1 cellular context compared by ENCODE assay signal in genomic region chr13:22793598-22794134, GRCh38.
TF ChIP-seq lines count a peak whose summit lies in the region.

No MANE protein-coding gene starts in this region.

TF ChIP-seq in HepG2, 621 proteins besides CTCF, POLR2A, EP300 and RAD21 (continued from another document and continues in another):
- TF ChIP-seq CEBPZ (IDR thresholded peaks at IDR 0.05; ENCODE audit: low read length) (no peak), DRAP1 (CRISPR knock-in tag; IDR thresholded peaks at IDR 0.05) (no peak), ZNF33A (CRISPR knock-in tag; IDR thresholded peaks at IDR 0.05; ENCODE audit: borderline replicate concordance) (no peak), ZBED4 (CRISPR knock-in tag; IDR thresholded peaks at IDR 0.05; ENCODE audit: borderline replicate concordance) (no peak), ZNF136 (CRISPR knock-in tag; IDR thresholded peaks at IDR 0.05; ENCODE audit: low read depth) (no peak), KIAA2018 (CRISPR knock-in tag; IDR thresholded peaks at IDR 0.05; ENCODE audit: borderline replicate concordance) (no peak), ZNF609 (CRISPR knock-in tag; IDR thresholded peaks at IDR 0.05; ENCODE audit: borderline replicate concordance) (peak; percentile 41; the same call in 1 of the 2 replicates), ZNF780A (CRISPR knock-in tag; IDR thresholded peaks at IDR 0.05) (no peak), HNRNPUL1 (IDR thresholded peaks at IDR 0.05; ENCODE audit: low read depth, low read length) (no peak), HMG20B (CRISPR knock-in tag; conservative IDR thresholded peaks at IDR 0.05) (peak; percentile 10; the same call in 1 of the 2 replicates), YEATS2 (CRISPR knock-in tag; IDR thresholded peaks at IDR 0.05; ENCODE audit: borderline replicate concordance) (no peak), AHR (CRISPR knock-in tag; IDR thresholded peaks at IDR 0.05) (peak; percentile 62; the same call in 1 of the 2 replicates), ZNF260 (CRISPR knock-in tag; IDR thresholded peaks at IDR 0.05; ENCODE audit: borderline replicate concordance, low read depth) (no peak), MXI1 (IDR thresholded peaks at IDR 0.05; ENCODE audit: borderline replicate concordance, low read depth, low read length) (no peak), KDM2A (CRISPR knock-in tag; IDR thresholded peaks at IDR 0.05; ENCODE audit: borderline replicate concordance, low read depth) (no peak), ZNF576 (CRISPR knock-in tag; IDR thresholded peaks at IDR 0.05) (no peak)
- TF ChIP-seq, protein P1, sequence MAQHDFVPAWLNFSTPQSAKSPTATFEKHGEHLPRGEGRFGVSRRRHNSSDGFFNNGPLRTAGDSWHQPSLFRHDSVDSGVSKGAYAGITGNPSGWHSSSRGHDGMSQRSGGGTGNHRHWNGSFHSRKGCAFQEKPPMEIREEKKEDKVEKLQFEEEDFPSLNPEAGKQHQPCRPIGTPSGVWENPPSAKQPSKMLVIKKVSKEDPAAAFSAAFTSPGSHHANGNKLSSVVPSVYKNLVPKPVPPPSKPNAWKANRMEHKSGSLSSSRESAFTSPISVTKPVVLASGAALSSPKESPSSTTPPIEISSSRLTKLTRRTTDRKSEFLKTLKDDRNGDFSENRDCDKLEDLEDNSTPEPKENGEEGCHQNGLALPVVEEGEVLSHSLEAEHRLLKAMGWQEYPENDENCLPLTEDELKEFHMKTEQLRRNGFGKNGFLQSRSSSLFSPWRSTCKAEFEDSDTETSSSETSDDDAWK (CRISPR knock-in tag; IDR thresholded peaks at IDR 0.05): no peak
- TF ChIP-seq, protein P2, sequence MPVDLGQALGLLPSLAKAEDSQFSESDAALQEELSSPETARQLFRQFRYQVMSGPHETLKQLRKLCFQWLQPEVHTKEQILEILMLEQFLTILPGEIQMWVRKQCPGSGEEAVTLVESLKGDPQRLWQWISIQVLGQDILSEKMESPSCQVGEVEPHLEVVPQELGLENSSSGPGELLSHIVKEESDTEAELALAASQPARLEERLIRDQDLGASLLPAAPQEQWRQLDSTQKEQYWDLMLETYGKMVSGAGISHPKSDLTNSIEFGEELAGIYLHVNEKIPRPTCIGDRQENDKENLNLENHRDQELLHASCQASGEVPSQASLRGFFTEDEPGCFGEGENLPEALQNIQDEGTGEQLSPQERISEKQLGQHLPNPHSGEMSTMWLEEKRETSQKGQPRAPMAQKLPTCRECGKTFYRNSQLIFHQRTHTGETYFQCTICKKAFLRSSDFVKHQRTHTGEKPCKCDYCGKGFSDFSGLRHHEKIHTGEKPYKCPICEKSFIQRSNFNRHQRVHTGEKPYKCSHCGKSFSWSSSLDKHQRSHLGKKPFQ (CRISPR knock-in tag; IDR thresholded peaks at IDR 0.05; ENCODE audit: insufficient replicate concordance): no peak
- TF ChIP-seq, protein P3, sequence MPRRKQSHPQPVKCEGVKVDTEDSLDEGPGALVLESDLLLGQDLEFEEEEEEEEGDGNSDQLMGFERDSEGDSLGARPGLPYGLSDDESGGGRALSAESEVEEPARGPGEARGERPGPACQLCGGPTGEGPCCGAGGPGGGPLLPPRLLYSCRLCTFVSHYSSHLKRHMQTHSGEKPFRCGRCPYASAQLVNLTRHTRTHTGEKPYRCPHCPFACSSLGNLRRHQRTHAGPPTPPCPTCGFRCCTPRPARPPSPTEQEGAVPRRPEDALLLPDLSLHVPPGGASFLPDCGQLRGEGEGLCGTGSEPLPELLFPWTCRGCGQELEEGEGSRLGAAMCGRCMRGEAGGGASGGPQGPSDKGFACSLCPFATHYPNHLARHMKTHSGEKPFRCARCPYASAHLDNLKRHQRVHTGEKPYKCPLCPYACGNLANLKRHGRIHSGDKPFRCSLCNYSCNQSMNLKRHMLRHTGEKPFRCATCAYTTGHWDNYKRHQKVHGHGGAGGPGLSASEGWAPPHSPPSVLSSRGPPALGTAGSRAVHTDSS (CRISPR knock-in tag; conservative IDR thresholded peaks at IDR 0.05): no peak
